In the genomic region with DNA sequence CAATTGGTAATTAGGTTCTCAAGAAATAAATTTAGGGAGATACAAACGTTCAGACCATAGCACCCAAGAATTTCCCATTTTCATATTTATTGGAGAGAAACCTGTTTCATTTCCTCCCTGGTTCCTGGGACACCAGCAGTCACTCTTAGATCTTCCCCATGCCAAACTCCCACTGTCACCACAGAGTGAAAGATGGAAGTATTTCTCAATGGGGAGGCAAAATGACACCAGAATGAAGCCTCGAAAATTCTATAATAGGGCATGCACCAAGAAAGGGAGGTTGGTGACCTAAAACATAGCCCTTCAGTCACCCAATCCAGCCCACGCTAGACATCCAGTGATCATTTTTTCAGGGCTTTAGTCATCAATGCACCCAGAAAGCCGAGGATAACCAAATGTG, we compare ENCODE assay signal across 35 cellular contexts.
A peak's percentile ranks its signal among the peaks of the same experiment; 100 is the strongest.
DNase-seq lines count a peak whose midpoint lies in the region; ATAC-seq and TF ChIP-seq lines count a peak whose summit lies in the region.
"Had no signal": no experiment of that assay in that cellular context is flagged by ENCODE, and none has a peak within 500 bp of the region (broad histone marks: within the 10 kb centered on the region; RNA-seq: fewer than 3 reads in every experiment).

No MANE protein-coding gene starts in this region.

- no peak for TF ChIP-seq EP300 in SK-N-SH (IDR thresholded peaks at IDR 0.05; ENCODE audit: borderline replicate concordance in 1 of 2, low read depth in 1 of 2, low read length in 1 of 2)

- H3K4ac ChIP-seq in mesenchymal stem cell (ENCODE audit: low read depth in 1 of 2, low read length in 2 of 2): no peak overlapping the region

- no peak overlapping the region for H4K91ac ChIP-seq in mesenchymal stem cell (ENCODE audit: low read length)

- TF ChIP-seq RAD21 in SK-N-SH (IDR thresholded peaks at IDR 0.05; ENCODE audit: low read length): no peak

- no peaks in the 10 kb centered on the region for H3K4me1 Mint-ChIP-seq in stimulated activated naive CD8-positive, alpha-beta T cell treated with anti-CD3 and anti-CD28 coated beads, Interleukin-15, amount 100 ng/mL, for 72 hours
- H3K4me1 Mint-ChIP-seq: B cell; CD4-positive, alpha-beta memory T cell; CD4-positive, CD25-positive, alpha-beta regulatory T cell; CD8-positive, alpha-beta memory T cell had no signal

- H3K4me2 ChIP-seq in mesenchymal stem cell (ENCODE audit: low read length, poor library complexity, severe bottlenecking) (no peak overlapping the region), MM.1S (ENCODE audit: low read depth, low read length) (no peak overlapping the region), SK-N-SH (no peak overlapping the region)
- H3K4me2 ChIP-seq: A549; BLaER1; BLaER1 treated with 17β-estradiol and CSF1 and Interleukin-3, amounts not matched to agents 10 nM and 100 nM had no signal

- no peaks in the 10 kb centered on the region for H3K9me2 ChIP-seq in MM.1S (replicated peaks; ENCODE audit: insufficient read depth, low read length)
- H3K9me2 ChIP-seq in SK-N-SH: no peaks in the 10 kb centered on the region

- no peak overlapping the region for H3K18ac ChIP-seq in mesenchymal stem cell (ENCODE audit: low read depth in 1 of 2, low read length in 2 of 2)

- H4K8ac ChIP-seq in mesenchymal stem cell (ENCODE audit: low read length): no peak overlapping the region

- H4K20me1 ChIP-seq in MM.1S (ENCODE audit: insufficient read depth, low read length) (no peaks in the 10 kb centered on the region), SK-N-SH (ENCODE audit: insufficient read depth) (no peaks in the 10 kb centered on the region)
- H4K20me1 ChIP-seq: BLaER1; BLaER1 treated with 17β-estradiol and CSF1 and Interleukin-3, amounts not matched to agents 10 nM and 100 nM had no signal

- H3K14ac ChIP-seq in mesenchymal stem cell (ENCODE audit: low read length in 2 of 2): no peak overlapping the region

- intact Hi-C loops in upper lobe of right lung (cut with DNase I): no loop called here
- intact Hi-C loops in colonic mucosa (cut with DNase I): no loop called here

- H3K4me1 ChIP-seq in mesenchymal stem cell (ENCODE audit: control insufficient read depth, insufficient read depth, low read depth, low read length): no peaks in the 10 kb centered on the region
- no peaks in the 10 kb centered on the region for H3K4me1 ChIP-seq in upper lobe of right lung
- H3K4me1 ChIP-seq in colonic mucosa: no peaks in the 10 kb centered on the region
- no peaks in the 10 kb centered on the region for H3K4me1 ChIP-seq in MM.1S (ENCODE audit: low read length)
- H3K4me1 ChIP-seq in SK-N-SH (ENCODE audit: control insufficient read depth in 1 of 2, insufficient read depth in 2 of 2, low read depth in 1 of 2, low read length in 1 of 2): no peaks in the 10 kb centered on the region
- H3K4me1 ChIP-seq: A549; BE2C; BLaER1; BLaER1 treated with 17β-estradiol and CSF1 and Interleukin-3, amounts not matched to agents 10 nM and 100 nM; Caco-2 had no signal

- peak; percentile 81 for ATAC-seq in upper lobe of right lung
- no peak for ATAC-seq in stimulated activated naive CD8-positive, alpha-beta T cell treated with anti-CD3 and anti-CD28 coated beads, Interleukin-15, amount 100 ng/mL, for 72 hours
- ATAC-seq: A549; CD8-positive, alpha-beta T cell had no signal

- DNase-seq in CD1c-positive myeloid dendritic cell (ENCODE audit: extremely low spot score) (peak; percentile 53), MV-4-11 (lab: John Stamatoyannopoulos, UW) (peak; percentile 84), mesenchymal stem cell (no peak), upper lobe of right lung (no peak), colonic mucosa (no peak), MM.1S (no peak), SK-N-SH (no peak)
- no peak for DNase-seq in stimulated activated naive CD8-positive, alpha-beta T cell treated with anti-CD3 and anti-CD28 coated beads, Interleukin-15, amount 100 ng/mL, for 72 hours
- DNase-seq: 8988T; ACHN; AML-193; BE2C; C1 segment of cervical spinal cord; Caco-2; Calu3; CD4-positive, alpha-beta memory T cell; CD4-positive, alpha-beta T cell; CD4-positive, CD25-positive, alpha-beta regulatory T cell; CD8-positive, alpha-beta memory T cell; CD8-positive, alpha-beta T cell; COR-L47; DMS 273 treated with DMSO at 0.1 percent for 48 hours; DMS153; DMS53; DMS79; DMS79 treated with DMSO at 0.1 percent for 48 hours; DND-41; EL had no signal

- TF ChIP-seq CTCF in upper lobe of right lung (IDR thresholded peaks at IDR 0.05) (no peak), colonic mucosa (IDR thresholded peaks at IDR 0.05) (no peak), MM.1S (IDR thresholded peaks at IDR 0.05; ENCODE audit: low read length) (no peak), SK-N-SH (IDR thresholded peaks at IDR 0.05) (no peak)

- H3K36me3 ChIP-seq in mesenchymal stem cell (ENCODE audit: control insufficient read depth in 1 of 2, insufficient read depth in 2 of 2, low read depth in 1 of 2, low read length in 2 of 2): no peaks in the 10 kb centered on the region
- no peaks in the 10 kb centered on the region for H3K36me3 ChIP-seq in upper lobe of right lung
- no peaks in the 10 kb centered on the region for H3K36me3 ChIP-seq in colonic mucosa
- no peaks in the 10 kb centered on the region for H3K36me3 ChIP-seq in MM.1S (replicated peaks; ENCODE audit: insufficient read depth, low read length)
- no peaks in the 10 kb centered on the region for H3K36me3 ChIP-seq in SK-N-SH (replicated peaks in 1 of 2; ENCODE audit: control insufficient read depth in 1 of 2, insufficient read depth in 2 of 2, low read length in 1 of 2)
- H3K36me3 ChIP-seq: BE2C; BLaER1; BLaER1 treated with 17β-estradiol and CSF1 and Interleukin-3, amounts not matched to agents 10 nM and 100 nM had no signal

- no peak overlapping the region for H2AFZ ChIP-seq in mesenchymal stem cell (ENCODE audit: low read depth, low read length)
- H2AFZ ChIP-seq in MM.1S (ENCODE audit: low read length): no peak overlapping the region
- no peak overlapping the region for H2AFZ ChIP-seq in SK-N-SH (ENCODE audit: low read depth)

- 85% methylated on average over 3 of the region's 4 CpGs for WGBS in mesenchymal stem cell
- WGBS in SK-N-SH (ENCODE audit: low lambda C conversion rate): 42% methylated on average over 4 of the region's 4 CpGs

- no peak overlapping the region for H3K27ac ChIP-seq in mesenchymal stem cell (ENCODE audit: low read length, poor library complexity, severe bottlenecking)
- no peak overlapping the region for H3K27ac ChIP-seq in upper lobe of right lung
- H3K27ac ChIP-seq in colonic mucosa: no peak overlapping the region
- no peak overlapping the region for H3K27ac ChIP-seq in MM.1S (ENCODE audit: low read length)
- no peak overlapping the region for H3K27ac ChIP-seq in SK-N-SH (ENCODE audit: low read depth in 2 of 2, low read length in 1 of 2)
- H3K27ac ChIP-seq: 22Rv1; A549; BLaER1; BLaER1 treated with 17β-estradiol and CSF1 and Interleukin-3, amounts not matched to agents 10 nM and 100 nM; C4-2B had no signal

- H3K79me1 ChIP-seq in mesenchymal stem cell (replicated peaks; ENCODE audit: low read length, poor library complexity, severe bottlenecking): no peaks in the 10 kb centered on the region

- no peak overlapping the region for H2BK12ac ChIP-seq in mesenchymal stem cell (ENCODE audit: low read length in 2 of 2)

- H3K27me3 Mint-ChIP-seq in stimulated activated naive CD8-positive, alpha-beta T cell treated with anti-CD3 and anti-CD28 coated beads, Interleukin-15, amount 100 ng/mL, for 72 hours: no peaks in the 10 kb centered on the region
- H3K27me3 Mint-ChIP-seq: B cell; CD4-positive, alpha-beta memory T cell; CD4-positive, alpha-beta T cell; CD4-positive, CD25-positive, alpha-beta regulatory T cell had no signal

- no peak overlapping the region for H2BK5ac ChIP-seq in mesenchymal stem cell (ENCODE audit: low read depth, low read length, poor library complexity, severe bottlenecking)

- no peak overlapping the region for H3K27ac Mint-ChIP-seq in stimulated activated naive CD8-positive, alpha-beta T cell treated with anti-CD3 and anti-CD28 coated beads, Interleukin-15, amount 100 ng/mL, for 72 hours
- H3K27ac Mint-ChIP-seq: B cell; CD14-positive monocyte; CD4-positive, alpha-beta memory T cell; CD4-positive, alpha-beta T cell; CD4-positive, CD25-positive, alpha-beta regulatory T cell; CD8-positive, alpha-beta memory T cell; CD8-positive, alpha-beta T cell had no signal

- no peak overlapping the region for H3K4me3 ChIP-seq in mesenchymal stem cell (ENCODE audit: insufficient read depth in 1 of 2, low read depth in 1 of 2, low read length in 2 of 2)
- no peak overlapping the region for H3K4me3 ChIP-seq in upper lobe of right lung
- no peak overlapping the region for H3K4me3 ChIP-seq in colonic mucosa
- H3K4me3 ChIP-seq in MM.1S (ENCODE audit: low read length): no peak overlapping the region
- H3K4me3 ChIP-seq in SK-N-SH (ENCODE audit: low read depth in 2 of 2, low read length in 1 of 2): no peak overlapping the region
- H3K4me3 ChIP-seq: A549; BLaER1; BLaER1 treated with 17β-estradiol and CSF1 and Interleukin-3, amounts not matched to agents 10 nM and 100 nM had no signal

- H3K9me3 ChIP-seq in mesenchymal stem cell (ENCODE audit: control insufficient read depth, low read length) (peaks cover 4% of the 10 kb centered on the region), upper lobe of right lung (no peaks in the 10 kb centered on the region), colonic mucosa (no peaks in the 10 kb centered on the region), MM.1S (replicated peaks; ENCODE audit: insufficient read depth, low read length) (no peaks in the 10 kb centered on the region), SK-N-SH (no peaks in the 10 kb centered on the region)
- H3K9me3 ChIP-seq: A549, BE2C, BLaER1, Caco-2 had no signal

- POLR2A ChIA-PET in SK-N-SH (lab: Yijun Ruan, JAX): no interaction called here

- peak overlapping the region; percentile 49 for H2AK5ac ChIP-seq in mesenchymal stem cell (ENCODE audit: low read length, severe bottlenecking)

- no peak overlapping the region for H3K23ac ChIP-seq in mesenchymal stem cell (ENCODE audit: low read length in 2 of 2)

- peaks cover 10 to 21% of the 10 kb centered on the region in 2 donors for H3K9me3 Mint-ChIP-seq in stimulated activated naive CD8-positive, alpha-beta T cell treated with anti-CD3 and anti-CD28 coated beads, Interleukin-15, amount 100 ng/mL, for 72 hours

- H3F3A ChIP-seq in MM.1S (ENCODE audit: insufficient read depth, low read length): no peaks in the 10 kb centered on the region
- H3F3A ChIP-seq in SK-N-SH (replicated peaks; ENCODE audit: insufficient read depth): no peaks in the 10 kb centered on the region

- no peak overlapping the region for H3K4me3 Mint-ChIP-seq in stimulated activated naive CD8-positive, alpha-beta T cell treated with anti-CD3 and anti-CD28 coated beads, Interleukin-15, amount 100 ng/mL, for 72 hours
- H3K4me3 Mint-ChIP-seq: B cell; CD14-positive monocyte; CD4-positive, alpha-beta memory T cell; CD4-positive, alpha-beta T cell; CD4-positive, CD25-positive, alpha-beta regulatory T cell; CD8-positive, alpha-beta memory T cell; CD8-positive, alpha-beta T cell had no signal

- no peaks in the 10 kb centered on the region for H3K79me2 ChIP-seq in MM.1S (ENCODE audit: low read length)
- no peaks in the 10 kb centered on the region for H3K79me2 ChIP-seq in SK-N-SH (ENCODE audit: insufficient read depth)

- no peak overlapping the region for H2BK120ac ChIP-seq in mesenchymal stem cell (ENCODE audit: low read depth, low read length)

- no peak overlapping the region for H2BK15ac ChIP-seq in mesenchymal stem cell (ENCODE audit: low read depth, poor library complexity, severe bottlenecking)

- CTCF ChIA-PET in SK-N-SH (lab: Yijun Ruan, JAX): no interaction called here

- no peak overlapping the region for H3K9ac ChIP-seq in mesenchymal stem cell (ENCODE audit: low read length)
- no peak overlapping the region for H3K9ac ChIP-seq in colonic mucosa (ENCODE audit: low read depth in 2 of 2, low read length in 2 of 2)
- no peak overlapping the region for H3K9ac ChIP-seq in MM.1S (ENCODE audit: low read length)
- no peak overlapping the region for H3K9ac ChIP-seq in SK-N-SH
- H3K9ac ChIP-seq: BLaER1; BLaER1 treated with 17β-estradiol and CSF1 and Interleukin-3, amounts not matched to agents 10 nM and 100 nM had no signal

- H3K27me3 ChIP-seq in mesenchymal stem cell (ENCODE audit: control insufficient read depth in 1 of 2, insufficient read depth in 1 of 2, low read length in 2 of 2) (no peaks in the 10 kb centered on the region), upper lobe of right lung (no peaks in the 10 kb centered on the region), colonic mucosa (no peaks in the 10 kb centered on the region), MM.1S (replicated peaks; ENCODE audit: insufficient read depth, low read length) (no peaks in the 10 kb centered on the region), SK-N-SH (ENCODE audit: insufficient read depth) (peaks cover 6% of the 10 kb centered on the region; the same call in 1 of the 2 replicates)
- H3K27me3 ChIP-seq: BE2C; BLaER1; BLaER1 treated with 17β-estradiol and CSF1 and Interleukin-3, amounts not matched to agents 10 nM and 100 nM had no signal

Comparison
In these comparisons a context has a peak if more than half of its experiments do, and no peak if none do; other contexts are left out.
1. DNase-seq: peak in CD1c-positive myeloid dendritic cell (single experiment) and MV-4-11 (single experiment); none in mesenchymal stem cell (single experiment), upper lobe of right lung (single experiment), colonic mucosa (single experiment), stimulated activated naive CD8-positive, alpha-beta T cell treated with anti-CD3 and anti-CD28 coated beads, Interleukin-15, amount 100 ng/mL, for 72 hours (0 of 2), MM.1S (single experiment) and SK-N-SH (single experiment).